Comparison of ENCODE assay signal across 8 cellular contexts in the genomic region with DNA sequence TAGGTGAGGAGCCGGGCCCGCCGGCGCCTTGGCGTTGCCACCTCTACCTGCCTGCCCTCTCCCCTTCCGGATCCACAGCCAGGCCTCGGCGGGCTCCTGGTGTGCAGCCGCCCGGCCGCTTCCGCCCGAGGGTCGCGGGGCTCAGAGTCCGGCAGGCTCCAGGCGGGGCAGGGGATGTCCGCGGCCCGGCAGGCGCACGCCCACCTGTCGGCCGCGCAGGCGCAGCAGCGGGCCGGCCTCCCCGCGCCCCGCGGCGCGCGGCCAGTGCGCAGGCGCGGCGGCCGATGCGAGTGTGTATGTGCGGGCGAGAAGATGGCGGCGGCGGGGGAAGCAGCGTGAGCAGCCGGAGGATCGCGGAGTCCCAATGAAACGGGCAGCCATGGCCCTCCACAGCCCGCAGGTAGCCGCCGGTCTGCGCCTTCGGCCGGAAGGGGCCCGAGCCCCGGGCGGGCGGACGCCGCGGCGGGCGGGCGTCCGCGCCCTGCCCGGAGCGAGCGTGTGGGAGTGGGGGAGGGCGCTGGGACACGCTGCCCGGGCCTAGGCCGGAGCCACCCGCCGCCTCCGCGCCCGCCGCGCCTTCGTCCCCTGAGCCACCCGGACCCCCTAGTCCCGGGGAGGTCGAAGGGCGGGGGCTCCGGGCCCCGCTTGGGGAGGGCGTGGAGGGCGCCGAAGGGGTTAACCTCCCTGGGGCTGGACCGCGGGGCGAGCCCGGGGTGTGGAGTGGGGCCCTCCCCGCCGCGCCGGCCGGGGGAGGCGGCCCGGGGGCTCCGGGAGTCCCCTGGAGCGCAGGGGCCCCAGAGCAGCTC. TPM values are rescaled to one million over a fixed set of nuclear protein-coding genes. Genes with fewer than 3 reads are reported as not detected.
DNase-seq lines count a peak whose midpoint lies in the region; ATAC-seq and TF ChIP-seq lines count a peak whose summit lies in the region.

A gene with protein sequence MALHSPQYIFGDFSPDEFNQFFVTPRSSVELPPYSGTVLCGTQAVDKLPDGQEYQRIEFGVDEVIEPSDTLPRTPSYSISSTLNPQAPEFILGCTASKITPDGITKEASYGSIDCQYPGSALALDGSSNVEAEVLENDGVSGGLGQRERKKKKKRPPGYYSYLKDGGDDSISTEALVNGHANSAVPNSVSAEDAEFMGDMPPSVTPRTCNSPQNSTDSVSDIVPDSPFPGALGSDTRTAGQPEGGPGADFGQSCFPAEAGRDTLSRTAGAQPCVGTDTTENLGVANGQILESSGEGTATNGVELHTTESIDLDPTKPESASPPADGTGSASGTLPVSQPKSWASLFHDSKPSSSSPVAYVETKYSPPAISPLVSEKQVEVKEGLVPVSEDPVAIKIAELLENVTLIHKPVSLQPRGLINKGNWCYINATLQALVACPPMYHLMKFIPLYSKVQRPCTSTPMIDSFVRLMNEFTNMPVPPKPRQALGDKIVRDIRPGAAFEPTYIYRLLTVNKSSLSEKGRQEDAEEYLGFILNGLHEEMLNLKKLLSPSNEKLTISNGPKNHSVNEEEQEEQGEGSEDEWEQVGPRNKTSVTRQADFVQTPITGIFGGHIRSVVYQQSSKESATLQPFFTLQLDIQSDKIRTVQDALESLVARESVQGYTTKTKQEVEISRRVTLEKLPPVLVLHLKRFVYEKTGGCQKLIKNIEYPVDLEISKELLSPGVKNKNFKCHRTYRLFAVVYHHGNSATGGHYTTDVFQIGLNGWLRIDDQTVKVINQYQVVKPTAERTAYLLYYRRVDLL (plus strand): TSS at position 289 of the 806 bp plus-strand sequence. CDS start 91 bp downstream, at position 380.

- peaks cover 14% of the 10 kb centered on the region for H3K27me3 Mint-ChIP-seq in GM23338 (ENCODE audit: insufficient read depth, low read depth, poor library complexity)
- no peaks in the 10 kb centered on the region for H3K27me3 Mint-ChIP-seq in activated naive CD4-positive, alpha-beta T cell treated with anti-CD3 and anti-CD28 coated beads, Interleukin-2, amount 10 ng/mL, durations not matched to agents 7 days and 5 days

- H3K9me3 ChIP-seq in Loucy (ENCODE audit: insufficient read depth, low read depth, low read length) (no peaks in the 10 kb centered on the region), SK-N-SH (no peaks in the 10 kb centered on the region), osteoblast (ENCODE audit: low read depth, low read length) (no peaks in the 10 kb centered on the region)

- H3K4me3 Mint-ChIP-seq in GM23338, result peak within 1 kb of the TSS; percentile 99
- H3K4me3 Mint-ChIP-seq in activated naive CD4-positive, alpha-beta T cell treated with anti-CD3 and anti-CD28 coated beads, Interleukin-2, amount 10 ng/mL, durations not matched to agents 7 days and 5 days, result peak within 1 kb of the TSS; percentile 97

- TF ChIP-seq CTCF in GM23338 (conservative IDR thresholded peaks at IDR 0.05; ENCODE audit: low read depth in 2 of 2) (no peak), Loucy (conservative IDR thresholded peaks at IDR 0.05; ENCODE audit: low read length) (no peak), SK-N-SH (IDR thresholded peaks at IDR 0.05) (no peak), osteoblast (IDR thresholded peaks at IDR 0.05; ENCODE audit: extremely low read depth, low read depth, low read length) (no peak)

- WGBS in SK-N-SH (ENCODE audit: low lambda C conversion rate), result no CpG with 5 or more reads among the region's 106 CpGs

- H4K20me1 ChIP-seq in GM23338 (replicated peaks; ENCODE audit: insufficient read depth), result peaks cover 43% of the 10 kb centered on the region
- H4K20me1 ChIP-seq in Loucy (ENCODE audit: insufficient read depth, low read length, poor library complexity, severe bottlenecking), result peaks cover 46% of the 10 kb centered on the region
- H4K20me1 ChIP-seq in SK-N-SH (ENCODE audit: insufficient read depth), result peaks cover 46% of the 10 kb centered on the region
- peaks cover 33% of the 10 kb centered on the region for H4K20me1 ChIP-seq in osteoblast (ENCODE audit: insufficient read depth, low read length)

- H2AFZ ChIP-seq in GM23338 (peak within 1 kb of the TSS; percentile 94), Loucy (ENCODE audit: low read length) (peak within 1 kb of the TSS; percentile 93), SK-N-SH (ENCODE audit: low read depth) (peak within 1 kb of the TSS; percentile 84), osteoblast (ENCODE audit: low read length) (peak within 1 kb of the TSS; percentile 77)

- H3K27me3 ChIP-seq in GM23338 (ENCODE audit: insufficient read depth) (no peaks in the 10 kb centered on the region), Loucy (ENCODE audit: insufficient read depth, low read length, poor library complexity, severe bottlenecking) (no peaks in the 10 kb centered on the region), SK-N-SH (ENCODE audit: insufficient read depth) (no peaks in the 10 kb centered on the region), osteoblast (ENCODE audit: insufficient read depth, low read length) (no peaks in the 10 kb centered on the region)

- H3K79me2 ChIP-seq in GM23338 (replicated peaks; ENCODE audit: insufficient read depth), result peaks cover 48% of the 10 kb centered on the region
- peaks cover 57% of the 10 kb centered on the region for H3K79me2 ChIP-seq in Loucy (ENCODE audit: insufficient read depth, low read length)
- H3K79me2 ChIP-seq in SK-N-SH (ENCODE audit: insufficient read depth), result peaks cover 51% of the 10 kb centered on the region
- peaks cover 49% of the 10 kb centered on the region for H3K79me2 ChIP-seq in osteoblast (ENCODE audit: insufficient read depth, low read length)

- H3K4me3 ChIP-seq in GM23338 (peak within 1 kb of the TSS; percentile 67), Loucy (ENCODE audit: low read length, poor library complexity, severe bottlenecking) (peak within 1 kb of the TSS; percentile 96), SK-N-SH (ENCODE audit: low read depth in 2 of 2, low read length in 1 of 2) (peak within 1 kb of the TSS; percentile 65 to 91), osteoblast (ENCODE audit: insufficient read depth, low read length) (peak within 1 kb of the TSS; percentile 80)

- TF ChIP-seq EP300 in SK-N-SH (IDR thresholded peaks at IDR 0.05; ENCODE audit: borderline replicate concordance in 1 of 2, low read depth in 1 of 2, low read length in 1 of 2), result no peak

- H3K36me3 Mint-ChIP-seq in GM23338 (ENCODE audit: low read depth), result peaks cover 2% of the 10 kb centered on the region; the same call in 2 of the 3 replicates
- H3K36me3 Mint-ChIP-seq in activated naive CD4-positive, alpha-beta T cell treated with anti-CD3 and anti-CD28 coated beads, Interleukin-2, amount 10 ng/mL, durations not matched to agents 7 days and 5 days, result peaks cover 5% of the 10 kb centered on the region

- no peak for TF ChIP-seq RAD21 in SK-N-SH (IDR thresholded peaks at IDR 0.05; ENCODE audit: low read length)

- H3F3A ChIP-seq in GM23338 (replicated peaks; ENCODE audit: low read depth) (no peaks in the 10 kb centered on the region), Loucy (ENCODE audit: low read depth) (no peaks in the 10 kb centered on the region), SK-N-SH (replicated peaks; ENCODE audit: insufficient read depth) (no peaks in the 10 kb centered on the region)

- ATAC-seq in GM23338, result peak; percentile 94

- CTCF ChIA-PET in SK-N-SH (lab: Yijun Ruan, JAX), result interaction anchor here (0.7 to 6.0 kb wide), 5 partner anchors 26 to 77 kb away, joined by 3 to 39 read pairs (median 9); no protein-coding TSS in a partner anchor
- CTCF ChIA-PET in activated naive CD4-positive, alpha-beta T cell treated with anti-CD3 and anti-CD28 coated beads, Interleukin-2, amount 10 ng/mL, durations not matched to agents 7 days and 5 days (lab: Charles Lee), result interaction anchor here (0.6 to 1.9 kb wide), 3 partner anchors 20 to 77 kb away, joined by 3 to 6 read pairs (median 3); no protein-coding TSS in a partner anchor

- POLR2A ChIA-PET in SK-N-SH (lab: Yijun Ruan, JAX), result interaction anchor here (1.0 kb wide), 1 partner anchor 57 kb away, joined by 3 read pairs; no protein-coding TSS in a partner anchor

- DNase-seq in ELF-1 (ENCODE audit: low read depth, low spot score) (peak; percentile 89), GM23338 (ENCODE audit: low spot score) (peak; percentile 94), SK-N-SH (peak; percentile 100), glomerular visceral epithelial cell (ENCODE audit: extremely low spot score) (peak; percentile 90), osteoblast (ENCODE audit: insufficient read length, low spot score, missing footprints) (peak; percentile 99)
- DNase-seq in activated naive CD4-positive, alpha-beta T cell treated with anti-CD3 and anti-CD28 coated beads, Interleukin-2, amount 10 ng/mL, durations not matched to agents 7 days and 5 days, result peak; percentile 85

- peaks cover 32% of the 10 kb centered on the region for H3K4me1 Mint-ChIP-seq in GM23338
- H3K4me1 Mint-ChIP-seq in activated naive CD4-positive, alpha-beta T cell treated with anti-CD3 and anti-CD28 coated beads, Interleukin-2, amount 10 ng/mL, durations not matched to agents 7 days and 5 days, result peaks cover 47% of the 10 kb centered on the region

- no peaks in the 10 kb centered on the region for H3K36me3 ChIP-seq in GM23338 (ENCODE audit: insufficient read depth)
- H3K36me3 ChIP-seq in Loucy (ENCODE audit: insufficient read depth, low read length), result no peaks in the 10 kb centered on the region
- H3K36me3 ChIP-seq in SK-N-SH (replicated peaks in 1 of 2; ENCODE audit: control insufficient read depth in 1 of 2, insufficient read depth in 2 of 2, low read length in 1 of 2), result no peaks in the 10 kb centered on the region
- H3K36me3 ChIP-seq in osteoblast (ENCODE audit: insufficient read depth, low read length), result no peaks in the 10 kb centered on the region

- peak within 1 kb of the TSS; percentile 91 for H3K27ac ChIP-seq in GM23338 (ENCODE audit: low read depth)
- peak within 1 kb of the TSS; percentile 58 to 71 for H3K27ac ChIP-seq in SK-N-SH (ENCODE audit: low read depth in 2 of 2, low read length in 1 of 2)
- H3K27ac ChIP-seq in osteoblast (ENCODE audit: low read depth, low read length), result peak within 1 kb of the TSS; percentile 57
- H3K27ac ChIP-seq in temporal lobe (ENCODE audit: low read depth, low read length), result no peak within 1 kb of the TSS

- peak within 1 kb of the TSS; percentile 86 for H3K9ac ChIP-seq in Loucy (ENCODE audit: low read depth, low read length, poor library complexity, severe bottlenecking)
- H3K9ac ChIP-seq in SK-N-SH, result peak within 1 kb of the TSS; percentile 87

- H3K4me1 ChIP-seq in GM23338 (ENCODE audit: insufficient read depth), result peaks cover 38% of the 10 kb centered on the region
- H3K4me1 ChIP-seq in Loucy (ENCODE audit: insufficient read depth, low read length, poor library complexity, severe bottlenecking), result peaks cover 42% of the 10 kb centered on the region
- H3K4me1 ChIP-seq in SK-N-SH (ENCODE audit: control insufficient read depth in 1 of 2, insufficient read depth in 2 of 2, low read depth in 1 of 2, low read length in 1 of 2), result peaks cover 7 to 15% of the 10 kb centered on the region in 2 experiments; a peak in 2 of 4 replicates
- H3K4me1 ChIP-seq in osteoblast (ENCODE audit: insufficient read depth, low read length), result peaks cover 6% of the 10 kb centered on the region

- peak within 1 kb of the TSS; percentile 95 for H3K4me2 ChIP-seq in GM23338
- H3K4me2 ChIP-seq in Loucy (ENCODE audit: low read depth, low read length, poor library complexity, severe bottlenecking), result peak within 1 kb of the TSS; percentile 88
- H3K4me2 ChIP-seq in SK-N-SH, result peak within 1 kb of the TSS; percentile 95
- H3K4me2 ChIP-seq in osteoblast (ENCODE audit: insufficient read depth, low read length), result peak within 1 kb of the TSS; percentile 90

- H3K9me2 ChIP-seq in GM23338 (ENCODE audit: insufficient read depth) (peaks cover 5% of the 10 kb centered on the region; the same call in 1 of the 2 replicates), Loucy (replicated peaks; ENCODE audit: low read depth, low read length) (no peaks in the 10 kb centered on the region), SK-N-SH (no peaks in the 10 kb centered on the region)

- no peaks in the 10 kb centered on the region; the same call in 2 of the 3 replicates for H3K9me3 Mint-ChIP-seq in GM23338
- H3K9me3 Mint-ChIP-seq in activated naive CD4-positive, alpha-beta T cell treated with anti-CD3 and anti-CD28 coated beads, Interleukin-2, amount 10 ng/mL, durations not matched to agents 7 days and 5 days, result no peaks in the 10 kb centered on the region

- peak within 1 kb of the TSS; percentile 95 for H3K27ac Mint-ChIP-seq in GM23338
- H3K27ac Mint-ChIP-seq in activated naive CD4-positive, alpha-beta T cell treated with anti-CD3 and anti-CD28 coated beads, Interleukin-2, amount 10 ng/mL, durations not matched to agents 7 days and 5 days, result peak within 1 kb of the TSS; percentile 97

RNA-seq across cellular contexts. Expression of the gene that starts here (rescaled TPM):
- 144 and 158 TPM in 2 replicates for total RNA-seq in GM23338 (2014; rRNA removed; shearing (Covaris generic))
- polyA plus RNA-seq in GM23338 (2016; fragmentation: Nextera tagmentation; extraction: Ambion mirVana) (186 and 194 TPM in 2 replicates), SK-N-SH (2012; rRNA removed) (41.6 and 49.2 TPM in 2 replicates)
- polyA plus RNA-seq in SK-N-SH (2012; cell fraction: cytosol; rRNA removed), result 27.1 and 31.0 TPM in 2 replicates
- 103 and 133 TPM in 2 replicates for polyA plus RNA-seq in SK-N-SH (2012; cell fraction: nucleus; rRNA removed)
- total RNA-seq in osteoblast (41.8 and 43.1 TPM in 2 replicates), temporal lobe (56.8 TPM)
